In the genomic region with DNA sequence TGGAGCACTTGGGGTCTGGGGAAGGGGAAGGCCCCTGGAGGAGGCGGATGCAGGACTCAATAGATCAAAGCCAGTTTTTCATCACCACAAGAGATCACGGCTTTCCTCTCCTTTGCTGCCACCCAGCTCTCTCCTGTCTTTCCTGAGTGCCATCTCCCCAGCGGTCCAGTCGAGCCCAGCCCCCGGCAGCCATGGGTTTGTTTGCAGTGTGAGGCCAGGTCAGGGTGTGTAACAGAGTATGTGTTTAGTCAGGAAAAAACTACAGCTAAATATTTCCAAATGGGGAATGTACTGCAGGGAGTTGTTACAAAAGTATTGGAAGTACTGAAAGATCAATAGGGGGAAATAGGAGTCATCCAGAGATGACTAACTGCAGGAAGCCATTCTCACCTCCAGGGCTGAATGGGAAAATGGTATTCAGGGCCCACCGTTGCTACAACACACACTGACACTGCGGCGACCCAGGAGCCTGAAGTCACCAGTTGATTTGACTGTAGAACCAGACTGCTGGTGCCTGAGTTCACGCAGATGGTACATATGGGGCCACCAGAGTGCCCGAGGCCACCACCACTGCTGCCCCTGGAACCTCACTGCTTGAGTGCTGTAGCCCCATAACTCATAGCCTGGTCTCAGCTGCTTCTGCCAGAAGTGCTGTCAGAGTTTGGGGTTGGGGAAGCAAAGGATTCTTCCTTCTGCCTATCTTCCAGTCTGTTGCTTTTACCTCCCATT, we compare ENCODE assay signal across 4 cellular contexts.
A peak's percentile ranks its signal among the peaks of the same experiment; 100 is the strongest.
TF ChIP-seq lines count a peak whose summit lies in the region.

No MANE protein-coding gene starts in this region.

TF ChIP-seq in SK-N-SH, 30 proteins besides CTCF, POLR2A, EP300 and RAD21:
- TF ChIP-seq FOSL2 (IDR thresholded peaks at IDR 0.05; ENCODE audit: borderline replicate concordance, low read depth) (no peak), JUND (IDR thresholded peaks at IDR 0.05) (no peak), ELF1 (IDR thresholded peaks at IDR 0.05) (no peak), RCOR1 (IDR thresholded peaks at IDR 0.05; ENCODE audit: low read length) (no peak), POLR2AphosphoS5 (IDR thresholded peaks at IDR 0.05; ENCODE audit: low read depth, low read length) (no peak), MEF2A (IDR thresholded peaks at IDR 0.05; ENCODE audit: borderline replicate concordance, low read depth) (no peak), NFIC (IDR thresholded peaks at IDR 0.05; ENCODE audit: borderline replicate concordance) (no peak), GATA2 (CRISPR knock-in tag; IDR thresholded peaks at IDR 0.05) (no peak), CHD2 (IDR thresholded peaks at IDR 0.05; ENCODE audit: low read length, partially characterized antibody) (no peak)
- TF ChIP-seq, protein P1, sequence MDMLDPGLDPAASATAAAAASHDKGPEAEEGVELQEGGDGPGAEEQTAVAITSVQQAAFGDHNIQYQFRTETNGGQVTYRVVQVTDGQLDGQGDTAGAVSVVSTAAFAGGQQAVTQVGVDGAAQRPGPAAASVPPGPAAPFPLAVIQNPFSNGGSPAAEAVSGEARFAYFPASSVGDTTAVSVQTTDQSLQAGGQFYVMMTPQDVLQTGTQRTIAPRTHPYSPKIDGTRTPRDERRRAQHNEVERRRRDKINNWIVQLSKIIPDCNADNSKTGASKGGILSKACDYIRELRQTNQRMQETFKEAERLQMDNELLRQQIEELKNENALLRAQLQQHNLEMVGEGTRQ (IDR thresholded peaks at IDR 0.05; ENCODE audit: borderline replicate concordance, low read depth, low read length), result no peak
- TF ChIP-seq, protein P2, sequence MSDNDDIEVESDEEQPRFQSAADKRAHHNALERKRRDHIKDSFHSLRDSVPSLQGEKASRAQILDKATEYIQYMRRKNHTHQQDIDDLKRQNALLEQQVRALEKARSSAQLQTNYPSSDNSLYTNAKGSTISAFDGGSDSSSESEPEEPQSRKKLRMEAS (IDR thresholded peaks at IDR 0.05; ENCODE audit: low read depth), result no peak
- TF ChIP-seq, protein P3, sequence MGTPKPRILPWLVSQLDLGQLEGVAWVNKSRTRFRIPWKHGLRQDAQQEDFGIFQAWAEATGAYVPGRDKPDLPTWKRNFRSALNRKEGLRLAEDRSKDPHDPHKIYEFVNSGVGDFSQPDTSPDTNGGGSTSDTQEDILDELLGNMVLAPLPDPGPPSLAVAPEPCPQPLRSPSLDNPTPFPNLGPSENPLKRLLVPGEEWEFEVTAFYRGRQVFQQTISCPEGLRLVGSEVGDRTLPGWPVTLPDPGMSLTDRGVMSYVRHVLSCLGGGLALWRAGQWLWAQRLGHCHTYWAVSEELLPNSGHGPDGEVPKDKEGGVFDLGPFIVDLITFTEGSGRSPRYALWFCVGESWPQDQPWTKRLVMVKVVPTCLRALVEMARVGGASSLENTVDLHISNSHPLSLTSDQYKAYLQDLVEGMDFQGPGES (IDR thresholded peaks at IDR 0.05; ENCODE audit: low read depth, low read length), result no peak

TF ChIP-seq in SK-N-SH treated with all-trans-retinoic acid at 6 μM for 48 hours, 23 proteins besides CTCF, POLR2A, EP300 and RAD21 (continues in another document):
- TF ChIP-seq, protein P4, sequence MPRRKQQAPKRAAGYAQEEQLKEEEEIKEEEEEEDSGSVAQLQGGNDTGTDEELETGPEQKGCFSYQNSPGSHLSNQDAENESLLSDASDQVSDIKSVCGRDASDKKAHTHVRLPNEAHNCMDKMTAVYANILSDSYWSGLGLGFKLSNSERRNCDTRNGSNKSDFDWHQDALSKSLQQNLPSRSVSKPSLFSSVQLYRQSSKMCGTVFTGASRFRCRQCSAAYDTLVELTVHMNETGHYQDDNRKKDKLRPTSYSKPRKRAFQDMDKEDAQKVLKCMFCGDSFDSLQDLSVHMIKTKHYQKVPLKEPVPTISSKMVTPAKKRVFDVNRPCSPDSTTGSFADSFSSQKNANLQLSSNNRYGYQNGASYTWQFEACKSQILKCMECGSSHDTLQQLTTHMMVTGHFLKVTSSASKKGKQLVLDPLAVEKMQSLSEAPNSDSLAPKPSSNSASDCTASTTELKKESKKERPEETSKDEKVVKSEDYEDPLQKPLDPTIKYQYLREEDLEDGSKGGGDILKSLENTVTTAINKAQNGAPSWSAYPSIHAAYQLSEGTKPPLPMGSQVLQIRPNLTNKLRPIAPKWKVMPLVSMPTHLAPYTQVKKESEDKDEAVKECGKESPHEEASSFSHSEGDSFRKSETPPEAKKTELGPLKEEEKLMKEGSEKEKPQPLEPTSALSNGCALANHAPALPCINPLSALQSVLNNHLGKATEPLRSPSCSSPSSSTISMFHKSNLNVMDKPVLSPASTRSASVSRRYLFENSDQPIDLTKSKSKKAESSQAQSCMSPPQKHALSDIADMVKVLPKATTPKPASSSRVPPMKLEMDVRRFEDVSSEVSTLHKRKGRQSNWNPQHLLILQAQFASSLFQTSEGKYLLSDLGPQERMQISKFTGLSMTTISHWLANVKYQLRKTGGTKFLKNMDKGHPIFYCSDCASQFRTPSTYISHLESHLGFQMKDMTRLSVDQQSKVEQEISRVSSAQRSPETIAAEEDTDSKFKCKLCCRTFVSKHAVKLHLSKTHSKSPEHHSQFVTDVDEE (CRISPR knock-in tag; IDR thresholded peaks at IDR 0.05), result no peak
- TF ChIP-seq BACH2 (CRISPR knock-in tag; IDR thresholded peaks at IDR 0.05; ENCODE audit: borderline replicate concordance), result no peak
- TF ChIP-seq ZC3H10 (CRISPR knock-in tag; IDR thresholded peaks at IDR 0.05), result no peak
- TF ChIP-seq ZNF8 (CRISPR knock-in tag; IDR thresholded peaks at IDR 0.05), result no peak
- TF ChIP-seq ZNF70 (CRISPR knock-in tag; IDR thresholded peaks at IDR 0.05), result no peak
- TF ChIP-seq, protein P5, sequence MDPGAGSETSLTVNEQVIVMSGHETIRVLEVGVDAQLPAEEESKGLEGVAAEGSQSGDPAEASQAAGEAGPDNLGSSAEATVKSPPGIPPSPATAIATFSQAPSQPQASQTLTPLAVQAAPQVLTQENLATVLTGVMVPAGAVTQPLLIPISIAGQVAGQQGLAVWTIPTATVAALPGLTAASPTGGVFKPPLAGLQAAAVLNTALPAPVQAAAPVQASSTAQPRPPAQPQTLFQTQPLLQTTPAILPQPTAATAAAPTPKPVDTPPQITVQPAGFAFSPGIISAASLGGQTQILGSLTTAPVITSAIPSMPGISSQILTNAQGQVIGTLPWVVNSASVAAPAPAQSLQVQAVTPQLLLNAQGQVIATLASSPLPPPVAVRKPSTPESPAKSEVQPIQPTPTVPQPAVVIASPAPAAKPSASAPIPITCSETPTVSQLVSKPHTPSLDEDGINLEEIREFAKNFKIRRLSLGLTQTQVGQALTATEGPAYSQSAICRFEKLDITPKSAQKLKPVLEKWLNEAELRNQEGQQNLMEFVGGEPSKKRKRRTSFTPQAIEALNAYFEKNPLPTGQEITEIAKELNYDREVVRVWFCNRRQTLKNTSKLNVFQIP (CRISPR knock-in tag; IDR thresholded peaks at IDR 0.05; ENCODE audit: borderline replicate concordance, low read depth), result no peak
- TF ChIP-seq ISL1 (CRISPR knock-in tag; IDR thresholded peaks at IDR 0.05), result no peak

TF ChIP-seq in H1, 55 proteins besides CTCF, POLR2A, EP300 and RAD21:
- TF ChIP-seq, protein P6, sequence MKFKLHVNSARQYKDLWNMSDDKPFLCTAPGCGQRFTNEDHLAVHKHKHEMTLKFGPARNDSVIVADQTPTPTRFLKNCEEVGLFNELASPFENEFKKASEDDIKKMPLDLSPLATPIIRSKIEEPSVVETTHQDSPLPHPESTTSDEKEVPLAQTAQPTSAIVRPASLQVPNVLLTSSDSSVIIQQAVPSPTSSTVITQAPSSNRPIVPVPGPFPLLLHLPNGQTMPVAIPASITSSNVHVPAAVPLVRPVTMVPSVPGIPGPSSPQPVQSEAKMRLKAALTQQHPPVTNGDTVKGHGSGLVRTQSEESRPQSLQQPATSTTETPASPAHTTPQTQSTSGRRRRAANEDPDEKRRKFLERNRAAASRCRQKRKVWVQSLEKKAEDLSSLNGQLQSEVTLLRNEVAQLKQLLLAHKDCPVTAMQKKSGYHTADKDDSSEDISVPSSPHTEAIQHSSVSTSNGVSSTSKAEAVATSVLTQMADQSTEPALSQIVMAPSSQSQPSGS (IDR thresholded peaks at IDR 0.05; ENCODE audit: low read length), result no peak
- TF ChIP-seq JUN (IDR thresholded peaks at IDR 0.05; ENCODE audit: low read depth, low read length), result no peak
TF ChIP-seq in H1: peak in this region for 0.

TF ChIP-seq in liver, 16 proteins besides CTCF, POLR2A, EP300 and RAD21:
- TF ChIP-seq RXRA (IDR thresholded peaks at IDR 0.05) (peak; percentile 66 to 90), JUND (IDR thresholded peaks at IDR 0.05) (peak in 1 of 2 donors; percentile 76), GABPA (IDR thresholded peaks at IDR 0.05 in 1 of 2, conservative IDR thresholded peaks at IDR 0.05 in 1 of 2) (no peak), YY1 (IDR thresholded peaks at IDR 0.05) (peak; percentile 80), EGR1 (IDR thresholded peaks at IDR 0.05; ENCODE audit: low read depth in 2 of 2) (peak in 1 of 2 donors; percentile 52), HNF4G (IDR thresholded peaks at IDR 0.05) (no peak), TAF1 (conservative IDR thresholded peaks at IDR 0.05) (no peak), SP1 (IDR thresholded peaks at IDR 0.05) (peak; percentile 56), FOXA2 (IDR thresholded peaks at IDR 0.05) (peak; percentile 37), HNF4A (conservative IDR thresholded peaks at IDR 0.05) (peak; percentile 31 to 79), FOXA1 (IDR thresholded peaks at IDR 0.05) (peak; percentile 60), NR2F2 (IDR thresholded peaks at IDR 0.05) (no peak)
- TF ChIP-seq, protein P7, sequence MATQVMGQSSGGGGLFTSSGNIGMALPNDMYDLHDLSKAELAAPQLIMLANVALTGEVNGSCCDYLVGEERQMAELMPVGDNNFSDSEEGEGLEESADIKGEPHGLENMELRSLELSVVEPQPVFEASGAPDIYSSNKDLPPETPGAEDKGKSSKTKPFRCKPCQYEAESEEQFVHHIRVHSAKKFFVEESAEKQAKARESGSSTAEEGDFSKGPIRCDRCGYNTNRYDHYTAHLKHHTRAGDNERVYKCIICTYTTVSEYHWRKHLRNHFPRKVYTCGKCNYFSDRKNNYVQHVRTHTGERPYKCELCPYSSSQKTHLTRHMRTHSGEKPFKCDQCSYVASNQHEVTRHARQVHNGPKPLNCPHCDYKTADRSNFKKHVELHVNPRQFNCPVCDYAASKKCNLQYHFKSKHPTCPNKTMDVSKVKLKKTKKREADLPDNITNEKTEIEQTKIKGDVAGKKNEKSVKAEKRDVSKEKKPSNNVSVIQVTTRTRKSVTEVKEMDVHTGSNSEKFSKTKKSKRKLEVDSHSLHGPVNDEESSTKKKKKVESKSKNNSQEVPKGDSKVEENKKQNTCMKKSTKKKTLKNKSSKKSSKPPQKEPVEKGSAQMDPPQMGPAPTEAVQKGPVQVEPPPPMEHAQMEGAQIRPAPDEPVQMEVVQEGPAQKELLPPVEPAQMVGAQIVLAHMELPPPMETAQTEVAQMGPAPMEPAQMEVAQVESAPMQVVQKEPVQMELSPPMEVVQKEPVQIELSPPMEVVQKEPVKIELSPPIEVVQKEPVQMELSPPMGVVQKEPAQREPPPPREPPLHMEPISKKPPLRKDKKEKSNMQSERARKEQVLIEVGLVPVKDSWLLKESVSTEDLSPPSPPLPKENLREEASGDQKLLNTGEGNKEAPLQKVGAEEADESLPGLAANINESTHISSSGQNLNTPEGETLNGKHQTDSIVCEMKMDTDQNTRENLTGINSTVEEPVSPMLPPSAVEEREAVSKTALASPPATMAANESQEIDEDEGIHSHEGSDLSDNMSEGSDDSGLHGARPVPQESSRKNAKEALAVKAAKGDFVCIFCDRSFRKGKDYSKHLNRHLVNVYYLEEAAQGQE (IDR thresholded peaks at IDR 0.05), result peak; percentile 41
- TF ChIP-seq, protein P8, sequence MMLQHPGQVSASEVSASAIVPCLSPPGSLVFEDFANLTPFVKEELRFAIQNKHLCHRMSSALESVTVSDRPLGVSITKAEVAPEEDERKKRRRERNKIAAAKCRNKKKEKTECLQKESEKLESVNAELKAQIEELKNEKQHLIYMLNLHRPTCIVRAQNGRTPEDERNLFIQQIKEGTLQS (IDR thresholded peaks at IDR 0.05), result no peak
- TF ChIP-seq, protein P9, sequence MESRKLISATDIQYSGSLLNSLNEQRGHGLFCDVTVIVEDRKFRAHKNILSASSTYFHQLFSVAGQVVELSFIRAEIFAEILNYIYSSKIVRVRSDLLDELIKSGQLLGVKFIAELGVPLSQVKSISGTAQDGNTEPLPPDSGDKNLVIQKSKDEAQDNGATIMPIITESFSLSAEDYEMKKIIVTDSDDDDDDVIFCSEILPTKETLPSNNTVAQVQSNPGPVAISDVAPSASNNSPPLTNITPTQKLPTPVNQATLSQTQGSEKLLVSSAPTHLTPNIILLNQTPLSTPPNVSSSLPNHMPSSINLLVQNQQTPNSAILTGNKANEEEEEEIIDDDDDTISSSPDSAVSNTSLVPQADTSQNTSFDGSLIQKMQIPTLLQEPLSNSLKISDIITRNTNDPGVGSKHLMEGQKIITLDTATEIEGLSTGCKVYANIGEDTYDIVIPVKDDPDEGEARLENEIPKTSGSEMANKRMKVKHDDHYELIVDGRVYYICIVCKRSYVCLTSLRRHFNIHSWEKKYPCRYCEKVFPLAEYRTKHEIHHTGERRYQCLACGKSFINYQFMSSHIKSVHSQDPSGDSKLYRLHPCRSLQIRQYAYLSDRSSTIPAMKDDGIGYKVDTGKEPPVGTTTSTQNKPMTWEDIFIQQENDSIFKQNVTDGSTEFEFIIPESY (IDR thresholded peaks at IDR 0.05), result no peak
- TF ChIP-seq, protein P2 (IDR thresholded peaks at IDR 0.05), result no peak
TF ChIP-seq in liver: peak in this region for 9.
